Comparison of ENCODE assay signal across 26 cellular contexts in genomic region chr10:121618906-121619305, GRCh38. TPM values are rescaled to one million over a fixed set of nuclear protein-coding genes. Genes with fewer than 3 reads are reported as not detected.
DNase-seq lines count a peak whose midpoint lies in the region; ATAC-seq and TF ChIP-seq lines count a peak whose summit lies in the region.
"Had no signal": no experiment of that assay in that cellular context is flagged by ENCODE, and none has a peak within 500 bp of the region (broad histone marks: within the 10 kb centered on the region; RNA-seq: fewer than 3 reads in every experiment).

No MANE protein-coding gene starts in this region.

- H3K27ac Mint-ChIP-seq in GM23338, result no peak overlapping the region
- H3K27ac Mint-ChIP-seq: CD14-positive monocyte; CD4-positive, alpha-beta memory T cell; CD4-positive, CD25-positive, alpha-beta regulatory T cell; CD8-positive, alpha-beta memory T cell had no signal

- no peak for TF ChIP-seq POLR2A in esophagus muscularis mucosa (IDR thresholded peaks at IDR 0.05; ENCODE audit: low read depth)

- peaks cover 13% of the 10 kb centered on the region; the same call in 1 of the 3 replicates for H3K36me3 Mint-ChIP-seq in GM23338 (ENCODE audit: low read depth)
- H3K36me3 Mint-ChIP-seq: CD14-positive monocyte; CD4-positive, alpha-beta memory T cell; CD4-positive, CD25-positive, alpha-beta regulatory T cell had no signal

- H3K36me3 ChIP-seq in GM23338 (ENCODE audit: insufficient read depth) (no peaks in the 10 kb centered on the region), HEK293 (ENCODE audit: control insufficient read depth in 2 of 2, insufficient read depth in 1 of 2, low read length in 2 of 2) (no peaks in the 10 kb centered on the region), upper lobe of right lung (no peaks in the 10 kb centered on the region), esophagus muscularis mucosa (no peaks in the 10 kb centered on the region)
- H3K36me3 ChIP-seq: BE2C, BLaER1 had no signal

- WGBS in esophagus muscularis mucosa, result 92% methylated on average over 2 of the region's 2 CpGs

- H3K9me2 ChIP-seq in GM23338 (ENCODE audit: insufficient read depth), result 0 out of 2 replicates have a peak, but pooled peaks cover 4% of the 10 kb centered on the region

- H3K27me3 ChIP-seq in GM23338 (ENCODE audit: insufficient read depth) (no peaks in the 10 kb centered on the region), upper lobe of right lung (no peaks in the 10 kb centered on the region), esophagus muscularis mucosa (no peaks in the 10 kb centered on the region)
- H3K27me3 ChIP-seq: BE2C, BLaER1 had no signal

- DNase-seq in GM23338 (ENCODE audit: low spot score), result no peak
- no peak for DNase-seq in substantia nigra (lab: John Stamatoyannopoulos, UW)
- DNase-seq in upper lobe of right lung, result peak; percentile 5
- no peak for DNase-seq in esophagus muscularis mucosa (ENCODE audit: extremely low spot score)
- DNase-seq in NCI-H187 (lab: John Stamatoyannopoulos, UW), result no peak
- no peak for DNase-seq in pons (ENCODE audit: low spot score)
- DNase-seq: 8988T; ACHN; BE2C; C1 segment of cervical spinal cord; CD4-positive, alpha-beta memory T cell; CD4-positive, CD25-positive, alpha-beta regulatory T cell; CD8-positive, alpha-beta memory T cell; COR-L47; DMS 273 treated with DMSO at 0.1 percent for 48 hours; DMS153; DMS53; DMS79; DND-41; EL; GDM1 had no signal

- intact Hi-C loops in upper lobe of right lung (cut with DNase I), result no loop called here
- intact Hi-C loops in esophagus muscularis mucosa (cut with DNase I), result no loop called here

- no peaks in the 10 kb centered on the region for H3K79me2 ChIP-seq in GM23338 (replicated peaks; ENCODE audit: insufficient read depth)

- H3K9me3 Mint-ChIP-seq in GM23338, result peaks cover 12% of the 10 kb centered on the region

- CTCF ChIA-PET in HEK293 (lab: Yijun Ruan, JAX), result interaction anchor here (1.2 kb wide), 1 partner anchor 10 kb away, joined by 3 read pairs; no protein-coding TSS in a partner anchor

- ATAC-seq in GM23338 (no peak), upper lobe of right lung (no peak)
- ATAC-seq: GM12878 had no signal

- TF ChIP-seq EP300 in esophagus muscularis mucosa (IDR thresholded peaks at IDR 0.05), result no peak

- no peak overlapping the region for H2AFZ ChIP-seq in GM23338

- H3F3A ChIP-seq in GM23338 (replicated peaks; ENCODE audit: low read depth), result no peaks in the 10 kb centered on the region

- no peak overlapping the region for H3K4me3 Mint-ChIP-seq in GM23338
- H3K4me3 Mint-ChIP-seq: CD14-positive monocyte; CD4-positive, alpha-beta memory T cell; CD4-positive, CD25-positive, alpha-beta regulatory T cell; CD8-positive, alpha-beta memory T cell had no signal

- H3K4me1 ChIP-seq in GM23338 (ENCODE audit: insufficient read depth) (no peaks in the 10 kb centered on the region), HEK293 (ENCODE audit: control insufficient read depth, insufficient read depth, low read length) (no peaks in the 10 kb centered on the region), upper lobe of right lung (no peaks in the 10 kb centered on the region), esophagus muscularis mucosa (peaks cover 0 to 13% (median 4%) of the 10 kb centered on the region in 4 donors)
- H3K4me1 ChIP-seq: BE2C had no signal

- H3K9me3 ChIP-seq in HEK293 (ENCODE audit: control insufficient read depth, insufficient read depth, low read depth, low read length) (no peaks in the 10 kb centered on the region), upper lobe of right lung (no peaks in the 10 kb centered on the region), esophagus muscularis mucosa (no peaks in the 10 kb centered on the region)
- H3K9me3 ChIP-seq: BE2C had no signal

- H3K27me3 Mint-ChIP-seq in GM23338 (ENCODE audit: insufficient read depth, low read depth, poor library complexity), result peaks cover 11% of the 10 kb centered on the region
- H3K27me3 Mint-ChIP-seq: CD4-positive, CD25-positive, alpha-beta regulatory T cell had no signal

- no peaks in the 10 kb centered on the region for H3K4me1 Mint-ChIP-seq in GM23338
- H3K4me1 Mint-ChIP-seq: CD14-positive monocyte; CD4-positive, alpha-beta memory T cell; CD4-positive, CD25-positive, alpha-beta regulatory T cell; CD8-positive, alpha-beta memory T cell had no signal

- H4K20me1 ChIP-seq in GM23338 (replicated peaks; ENCODE audit: insufficient read depth), result no peaks in the 10 kb centered on the region
- H4K20me1 ChIP-seq: BLaER1 had no signal

- no peak overlapping the region for H3K4me2 ChIP-seq in GM23338
- H3K4me2 ChIP-seq: BLaER1 had no signal

- H3K4me3 ChIP-seq in GM23338 (no peak overlapping the region), HEK293 (ENCODE audit: low read depth, low read length) (no peak overlapping the region), upper lobe of right lung (no peak overlapping the region), esophagus muscularis mucosa (no peak overlapping the region)
- H3K4me3 ChIP-seq: BLaER1, GM12878 had no signal

- no peak overlapping the region for H3K27ac ChIP-seq in GM23338 (ENCODE audit: low read depth)
- H3K27ac ChIP-seq in HEK293 (ENCODE audit: extremely low read depth, low read depth, low read length), result no peak overlapping the region
- H3K27ac ChIP-seq in substantia nigra (ENCODE audit: low read depth, low read length, poor library complexity, severe bottlenecking), result peak overlapping the region; percentile 98
- no peak overlapping the region for H3K27ac ChIP-seq in upper lobe of right lung
- H3K27ac ChIP-seq in esophagus muscularis mucosa (replicated peaks in 1 of 4), result no peak overlapping the region
- H3K27ac ChIP-seq: BLaER1 had no signal

- TF ChIP-seq CTCF in GM23338 (conservative IDR thresholded peaks at IDR 0.05; ENCODE audit: low read depth in 2 of 2) (no peak), HEK293 (tag by site-specific recombination; IDR thresholded peaks at IDR 0.05) (no peak), upper lobe of right lung (IDR thresholded peaks at IDR 0.05) (no peak), esophagus muscularis mucosa (IDR thresholded peaks at IDR 0.05) (no peak)

- POLR2A ChIA-PET in HEK293 (lab: Yijun Ruan, JAX), result no interaction called here

TF ChIP-seq in GM23338, 12 proteins besides CTCF, POLR2A, EP300 and RAD21:
- TF ChIP-seq CREB1 (CRISPR knock-in tag; IDR thresholded peaks at IDR 0.05; ENCODE audit: low read depth) (0 out of 2 replicates have a peak, but pooled peaks have one; percentile 19), ETS1 (IDR thresholded peaks at IDR 0.05) (no peak), ZNF331 (CRISPR knock-in tag; IDR thresholded peaks at IDR 0.05; ENCODE audit: low read depth) (peak; percentile 98)

TF ChIP-seq in HEK293, 187 proteins besides CTCF, POLR2A, EP300 and RAD21:
- TF ChIP-seq ZNF658 (tag by site-specific recombination; IDR thresholded peaks at IDR 0.05), result no peak
- no peak for TF ChIP-seq ZNF560 (tag by site-specific recombination; IDR thresholded peaks at IDR 0.05; ENCODE audit: borderline replicate concordance)
- no peak for TF ChIP-seq ZNF155 (tag by site-specific recombination; IDR thresholded peaks at IDR 0.05)
- peak; percentile 84 for TF ChIP-seq SETDB1 (IDR thresholded peaks at IDR 0.05; ENCODE audit: insufficient read length, low read length)
- TF ChIP-seq GLI2 (tag by site-specific recombination; IDR thresholded peaks at IDR 0.05; ENCODE audit: borderline replicate concordance, low read depth), result no peak
- peak; percentile 86; the same call in 1 of the 2 replicates for TF ChIP-seq TRIM28 (IDR thresholded peaks at IDR 0.05; ENCODE audit: borderline replicate concordance, low read length)
- TF ChIP-seq ZNF280D (tag by site-specific recombination; IDR thresholded peaks at IDR 0.05), result no peak
- TF ChIP-seq ZNF26 (tag by site-specific recombination; IDR thresholded peaks at IDR 0.05), result no peak

RNA-seq across cellular contexts. Expression of gene FGFR2, which starts 20.7 kb away (rescaled TPM):
- total RNA-seq in GM23338 (2014; rRNA removed; shearing (Covaris generic)), result 82.5 and 106 TPM in 2 replicates
- 31.1 and 32.3 TPM in 2 replicates for polyA plus RNA-seq in GM23338 (2016; fragmentation: Nextera tagmentation; extraction: Ambion mirVana)
- total RNA-seq in upper lobe of right lung, result 58.7 TPM
- total RNA-seq in esophagus muscularis mucosa, result 10 to 100 TPM; 58.6 to 74.0 (median 60.5) TPM
- polyA plus RNA-seq: AG04450, CD14-positive monocyte had no signal
